In genomic region chr6:11731423-11731822, GRCh38 we compare ENCODE assay signal across 11 cellular contexts. TPM values are rescaled to one million over a fixed set of nuclear protein-coding genes. Genes with fewer than 3 reads are reported as not detected.
A peak's percentile ranks its signal among the peaks of the same experiment; 100 is the strongest.
DNase-seq lines count a peak whose midpoint lies in the region; ATAC-seq and TF ChIP-seq lines count a peak whose summit lies in the region.
"Had no signal": no experiment of that assay in that cellular context is flagged by ENCODE, and none has a peak within 500 bp of the region (broad histone marks: within the 10 kb centered on the region; RNA-seq: fewer than 3 reads in every experiment).

No MANE protein-coding gene starts in this region.

- H3K9me1 ChIP-seq in IMR-90 (ENCODE audit: insufficient read depth, low read length), result no peaks in the 10 kb centered on the region

- no peaks in the 10 kb centered on the region for H3K27me3 Mint-ChIP-seq in osteocyte (ENCODE audit: unreplicated experiment)

- H3K79me1 ChIP-seq in IMR-90 (ENCODE audit: low read depth in 1 of 2, low read length in 2 of 2), result no peaks in the 10 kb centered on the region

- H2BK20ac ChIP-seq in IMR-90 (ENCODE audit: low read depth, low read length), result no peak overlapping the region

- DNase-seq in IMR-90 (no peak), body of pancreas (peak in 2 of 4 donors; percentile 31 to 63), osteocyte (ENCODE audit: extremely low spot score, unreplicated experiment) (no peak), prostate gland (ENCODE audit: low spot score) (no peak), GM19238 (ENCODE audit: insufficient read length, low spot score) (no peak)
- DNase-seq: cortex of kidney, NCI-H345 had no signal

- no TSS peak for BruUV-seq in IMR-90 (replicated peaks; lab: Mats Ljungman, UMichigan)

- H3K4me3 Mint-ChIP-seq in osteocyte (ENCODE audit: unreplicated experiment), result peak overlapping the region; percentile 27

- H3K9me3 ChIP-seq in IMR-90 (ENCODE audit: control insufficient read depth, insufficient read depth, low read length), result no peaks in the 10 kb centered on the region
- H3K9me3 ChIP-seq in body of pancreas, result no peaks in the 10 kb centered on the region
- no peaks in the 10 kb centered on the region for H3K9me3 ChIP-seq in prostate gland

- H2AFZ ChIP-seq in IMR-90 (replicated peaks; ENCODE audit: low read length, poor library complexity), result no peak overlapping the region

- intact Hi-C loops in IMR-90 (cut with micrococcal nuclease) (no loop called here), body of pancreas (cut with DNase I) (no loop called here), prostate gland (cut with DNase I) (no loop called here)

- H2AK9ac ChIP-seq in IMR-90 (replicated peaks; ENCODE audit: low read depth, low read length, poor library complexity), result no peak overlapping the region

- H3K56ac ChIP-seq in IMR-90 (ENCODE audit: extremely low read depth, insufficient read depth, low read length), result no peak overlapping the region

- no peak for TF ChIP-seq RAD21 in IMR-90 (IDR thresholded peaks at IDR 0.05; ENCODE audit: low read length)

- CTCF ChIA-PET in IMR-90 (lab: Yijun Ruan, JAX), result no interaction called here

- H3K18ac ChIP-seq in IMR-90 (ENCODE audit: low read depth, low read length), result no peak overlapping the region

- peaks cover 37% of the 10 kb centered on the region for H3K4me1 Mint-ChIP-seq in osteocyte (ENCODE audit: unreplicated experiment)

- H3K9ac ChIP-seq in IMR-90 (ENCODE audit: low read depth, low read length), result no peak overlapping the region

- H3K4me3 ChIP-seq in IMR-90 (ENCODE audit: insufficient read depth, low read depth, low read length) (no peak overlapping the region), body of pancreas (no peak overlapping the region), prostate gland (no peak overlapping the region)

- H2BK120ac ChIP-seq in IMR-90 (ENCODE audit: low read depth, low read length), result no peak overlapping the region

- H3K27ac Mint-ChIP-seq in osteocyte (ENCODE audit: unreplicated experiment), result peak overlapping the region; percentile 98

- ATAC-seq in IMR-90 (ENCODE audit: low read depth) (peak; percentile 46; the same call in 1 of the 2 replicates), body of pancreas (peak; percentile 79), GM19324 (IDR thresholded peaks at IDR 0.05; ENCODE audit: low FRiP score, unreplicated experiment) (no peak), HG03097 (IDR thresholded peaks at IDR 0.05; ENCODE audit: low FRiP score, unreplicated experiment) (no peak)
- ATAC-seq: Panc1 had no signal

- dilution Hi-C loops in IMR-90 (cut with HindIII; ENCODE audit: low sequenced_read_pairs, unreplicated experiment), result no loop called here

- TF ChIP-seq CTCF in C4-2B (conservative IDR thresholded peaks at IDR 0.05) (no peak), IMR-90 (conservative IDR thresholded peaks at IDR 0.05; ENCODE audit: low read depth, low read length) (no peak), body of pancreas (IDR thresholded peaks at IDR 0.05) (no peak), osteocyte (IDR thresholded peaks at IDR 0.05) (no peak), prostate gland (IDR thresholded peaks at IDR 0.05) (no peak)

- no peak overlapping the region for H3K23ac ChIP-seq in IMR-90 (ENCODE audit: low read depth, low read length)

- H2BK5ac ChIP-seq in IMR-90 (ENCODE audit: low read depth, low read length, poor library complexity, severe bottlenecking), result no peak overlapping the region

- no peak overlapping the region for H3K14ac ChIP-seq in IMR-90 (replicated peaks; ENCODE audit: low read depth, low read length)

- TF ChIP-seq POLR2A in IMR-90 (IDR thresholded peaks at IDR 0.05; ENCODE audit: low read depth, low read length) (no peak), body of pancreas (IDR thresholded peaks at IDR 0.05) (no peak), prostate gland (IDR thresholded peaks at IDR 0.05) (no peak)

- H3K36me3 Mint-ChIP-seq in osteocyte (ENCODE audit: unreplicated experiment), result peaks cover 2% of the 10 kb centered on the region

- no peak overlapping the region for H3K4me2 ChIP-seq in IMR-90 (ENCODE audit: low read depth, low read length)

- no peak overlapping the region for H3K4ac ChIP-seq in IMR-90 (ENCODE audit: low read depth, low read length)

- H3K36me3 ChIP-seq in IMR-90 (ENCODE audit: control insufficient read depth, insufficient read depth, low read length) (no peaks in the 10 kb centered on the region), body of pancreas (replicated peaks in 1 of 2; ENCODE audit: insufficient read depth in 1 of 2, low read depth in 2 of 2) (no peaks in the 10 kb centered on the region), prostate gland (no peaks in the 10 kb centered on the region)

- H4K8ac ChIP-seq in IMR-90 (ENCODE audit: low read depth in 2 of 2, low read length in 2 of 2), result no peak overlapping the region

- H2BK15ac ChIP-seq in IMR-90 (ENCODE audit: low read depth, low read length), result no peak overlapping the region

- no peak overlapping the region for H2AK5ac ChIP-seq in IMR-90 (ENCODE audit: low read depth, low read length)

- peaks cover 2% of the 10 kb centered on the region; the same call in 1 of the 2 replicates for H3K4me1 ChIP-seq in IMR-90 (ENCODE audit: control insufficient read depth, insufficient read depth, low read length)
- H3K4me1 ChIP-seq in body of pancreas, result peaks cover 16% of the 10 kb centered on the region
- peaks cover 3% of the 10 kb centered on the region for H3K4me1 ChIP-seq in prostate gland (replicated peaks)

- no peaks in the 10 kb centered on the region for H4K20me1 ChIP-seq in IMR-90 (ENCODE audit: insufficient read depth, low read length)

- H4K91ac ChIP-seq in IMR-90 (ENCODE audit: insufficient read depth, low read depth, low read length), result no peak overlapping the region

- no peaks in the 10 kb centered on the region for H3K9me3 Mint-ChIP-seq in osteocyte (ENCODE audit: unreplicated experiment)

- in situ Hi-C loops in IMR-90 (cut with MboI; ENCODE audit: low sequenced_read_pairs), result no loop called here

- WGBS in IMR-90 (ENCODE audit: extremely low coverage in 2 of 2, insufficient read length in 1 of 2), 2 experiments, result 33% methylated on average over 1 of the region's 3 CpGs; no CpG with 5 or more reads in 1 of the 2 experiments
- 15 to 18% methylated on average over 3 of the region's 3 CpGs for WGBS in body of pancreas, 2 donors
- WGBS in prostate gland, result 29% methylated on average over 3 of the region's 3 CpGs

- POLR2A ChIA-PET in IMR-90 (lab: Charles Lee; ENCODE audit: unreplicated experiment), result no interaction called here

- H3K27ac ChIP-seq in C4-2B (peak overlapping the region; percentile 87; the same call in 1 of the 2 replicates), IMR-90 (ENCODE audit: insufficient read depth, low read length) (no peak overlapping the region), body of pancreas (peak overlapping the region in 1 of 4 donors; percentile 71), prostate gland (no peak overlapping the region)

- H3K27me3 ChIP-seq in IMR-90 (ENCODE audit: control insufficient read depth, insufficient read depth, low read length), result no peaks in the 10 kb centered on the region; the same call in 1 of the 2 replicates
- H3K27me3 ChIP-seq in body of pancreas, result no peaks in the 10 kb centered on the region
- no peaks in the 10 kb centered on the region for H3K27me3 ChIP-seq in prostate gland (replicated peaks; ENCODE audit: insufficient read depth)

- H4K5ac ChIP-seq in IMR-90 (ENCODE audit: low read depth, low read length), result no peak overlapping the region

TF ChIP-seq in IMR-90, 13 proteins besides CTCF, POLR2A, EP300 and RAD21:
- no peak for TF ChIP-seq RCOR1 (IDR thresholded peaks at IDR 0.05; ENCODE audit: insufficient replicate concordance, low read length)
- TF ChIP-seq BHLHE40 (IDR thresholded peaks at IDR 0.05; ENCODE audit: low read depth, low read length), result no peak
- no peak for TF ChIP-seq MAZ (IDR thresholded peaks at IDR 0.05; ENCODE audit: borderline replicate concordance, low read depth, low read length)
- TF ChIP-seq NFE2L2 (IDR thresholded peaks at IDR 0.05; ENCODE audit: low read depth, low read length), result no peak
- no peak for TF ChIP-seq MAFK (IDR thresholded peaks at IDR 0.05; ENCODE audit: low read depth, low read length)
- TF ChIP-seq RFX5 (IDR thresholded peaks at IDR 0.05; ENCODE audit: low read depth, low read length), result no peak
- no peak for TF ChIP-seq ELK1 (IDR thresholded peaks at IDR 0.05; ENCODE audit: borderline replicate concordance, low read depth, low read length)
- no peak for TF ChIP-seq FOS (IDR thresholded peaks at IDR 0.05; ENCODE audit: low read depth, low read length)
- TF ChIP-seq USF2 (IDR thresholded peaks at IDR 0.05; ENCODE audit: low read depth, low read length), result no peak
- no peak for TF ChIP-seq CEBPB (IDR thresholded peaks at IDR 0.05; ENCODE audit: low read depth, low read length)
- no peak for TF ChIP-seq SMC3 (IDR thresholded peaks at IDR 0.05; ENCODE audit: low read depth, low read length)
- no peak for TF ChIP-seq CHD1 (IDR thresholded peaks at IDR 0.05; ENCODE audit: low read depth, low read length)
- TF ChIP-seq MXI1 (IDR thresholded peaks at IDR 0.05; ENCODE audit: borderline replicate concordance, low read depth, low read length), result no peak

RNA-seq across cellular contexts. Expression of gene ADTRP, which starts 47.2 kb away (rescaled TPM):
- 0.72 and 0.83 TPM in 2 replicates for total RNA-seq in IMR-90 (2012; rRNA removed)
- 0.14 and 0.50 TPM in 2 replicates for polyA plus RNA-seq in IMR-90 (2012; rRNA removed)
- 0.11 and 0.35 TPM in 2 replicates for polyA plus RNA-seq in IMR-90 (2012; cell fraction: cytosol; rRNA removed)
- 0.32 and 0.88 TPM in 2 replicates for polyA plus RNA-seq in IMR-90 (2012; cell fraction: nucleus; rRNA removed; ENCODE audit: low replicate concordance)
- total RNA-seq in body of pancreas, result not detected
- not detected in 2 replicates for total RNA-seq in osteocyte
- total RNA-seq in prostate gland, result 1 to 10 TPM in 1 of 2 donors, under 1 TPM in 1; 0.74 to 1.0 TPM

Comparison
In these comparisons a context has a peak if more than half of its experiments do, and no peak if none do; other contexts are left out.
1. ATAC-seq: peak in IMR-90 (single experiment) and body of pancreas (single experiment); none in GM19324 (single experiment) and HG03097 (single experiment).